17 cellular contexts compared by ENCODE assay signal in genomic region chr4:185700048-185700447, GRCh38.
DNase-seq lines count a peak whose midpoint lies in the region; ATAC-seq, FAIRE-seq and TF ChIP-seq lines count a peak whose summit lies in the region.
"Had no signal": no experiment of that assay in that cellular context is flagged by ENCODE, and none has a peak within 500 bp of the region (broad histone marks: within the 10 kb centered on the region; RNA-seq: fewer than 3 reads in every experiment).

No MANE protein-coding gene starts in this region.

- intact Hi-C loops in HepG2 (cut with micrococcal nuclease; ENCODE audit: unreplicated experiment), result no loop called here

- TF ChIP-seq RAD21 in liver (IDR thresholded peaks at IDR 0.05) (no peak), HepG2 (CRISPR knock-in tag; IDR thresholded peaks at IDR 0.05) (no peak)

- H3K79me2 ChIP-seq in HepG2 (ENCODE audit: insufficient read depth, low read length), result peaks cover 4% of the 10 kb centered on the region

- H3K36me3 Mint-ChIP-seq in chondrocyte (ENCODE audit: low read depth), result peaks cover 4% of the 10 kb centered on the region
- no peaks in the 10 kb centered on the region for H3K36me3 Mint-ChIP-seq in activated T-cell treated with anti-CD3 and anti-CD28 coated beads, Interleukin-2, amount 50 U/mL, for 4 hours (ENCODE audit: insufficient read depth)

- H3K4me3 ChIP-seq in liver (ENCODE audit: low read depth in 1 of 3, low read length in 3 of 3) (no peak overlapping the region), HepG2 (replicated peaks in 1 of 3; ENCODE audit: insufficient read depth in 1 of 3, low read depth in 2 of 3, low read length in 3 of 3) (no peak overlapping the region)

- peaks cover 0 to 21% (median 4%) of the 10 kb centered on the region in 4 donors for H3K4me1 ChIP-seq in liver (ENCODE audit: control insufficient read depth in 4 of 4, insufficient read depth in 4 of 4, low read length in 3 of 4)
- peaks cover 6% of the 10 kb centered on the region; the same call in 1 of the 2 replicates for H3K4me1 ChIP-seq in HepG2 (ENCODE audit: insufficient read depth, low read length)

- H3K9ac ChIP-seq in liver (ENCODE audit: low read depth in 1 of 2, low read length in 2 of 2), result no peak overlapping the region
- H3K9ac ChIP-seq in HepG2 (ENCODE audit: insufficient read depth, low read depth, low read length), result no peak overlapping the region

- peaks cover 4% of the 10 kb centered on the region for H3K9me3 Mint-ChIP-seq in chondrocyte (ENCODE audit: low read depth)
- H3K9me3 Mint-ChIP-seq in activated T-cell treated with anti-CD3 and anti-CD28 coated beads, Interleukin-2, amount 50 U/mL, for 4 hours, result no peaks in the 10 kb centered on the region

- no TSS peak for BruUV-seq in HepG2 (replicated peaks; lab: Mats Ljungman, UMichigan)

- peaks cover 28% of the 10 kb centered on the region for H3K4me1 Mint-ChIP-seq in chondrocyte (ENCODE audit: low read depth)
- H3K4me1 Mint-ChIP-seq in activated T-cell treated with anti-CD3 and anti-CD28 coated beads, Interleukin-2, amount 50 U/mL, for 4 hours (ENCODE audit: low read depth), result no peaks in the 10 kb centered on the region

- in situ Hi-C loops in HepG2 (cut with HindIII; ENCODE audit: extremely low pct_ligation_motif_present, low pct_unique_long_range_greater_than_20kb), result no loop called here

- TF ChIP-seq POLR2A in HepG2 (IDR thresholded peaks at IDR 0.05; ENCODE audit: insufficient read depth in 1 of 2, low read depth in 2 of 2, low read length in 2 of 2), result no peak

- H2AFZ ChIP-seq in HepG2 (ENCODE audit: low read length), result no peak overlapping the region

- peak overlapping the region; percentile 55 for H3K27ac Mint-ChIP-seq in chondrocyte (ENCODE audit: unreplicated experiment)

- H3K27ac ChIP-seq in liver (ENCODE audit: low read depth in 1 of 2, low read length in 2 of 2) (peak overlapping the region; percentile 13 to 54), HepG2 (ENCODE audit: extremely low read length, insufficient read depth, low read length) (no peak overlapping the region)

- no peaks in the 10 kb centered on the region for H3K27me3 Mint-ChIP-seq in chondrocyte (ENCODE audit: low read depth)
- peaks cover 10% of the 10 kb centered on the region for H3K27me3 Mint-ChIP-seq in activated T-cell treated with anti-CD3 and anti-CD28 coated beads, Interleukin-2, amount 50 U/mL, for 4 hours (ENCODE audit: low read depth)

- H3K27me3 ChIP-seq in liver (ENCODE audit: control insufficient read depth in 4 of 4, insufficient read depth in 4 of 4, low read length in 3 of 4) (no peaks in the 10 kb centered on the region), HepG2 (ENCODE audit: control insufficient read depth in 1 of 2, insufficient read depth in 2 of 2, low read length in 2 of 2) (no peaks in the 10 kb centered on the region)

- H3K36me3 ChIP-seq in liver (ENCODE audit: control insufficient read depth in 4 of 4, insufficient read depth in 3 of 4, low read depth in 1 of 4, low read length in 3 of 4) (peaks cover 0 to 4% (median 2%) of the 10 kb centered on the region in 4 donors), HepG2 (replicated peaks in 1 of 2; ENCODE audit: control insufficient read depth in 1 of 2, insufficient read depth in 2 of 2, low read length in 2 of 2) (peaks cover 0 to 2% of the 10 kb centered on the region in 2 experiments; a peak in 2 of 5 replicates)

- no peak overlapping the region for H3K4me2 ChIP-seq in HepG2 (ENCODE audit: low read depth, low read length)

- TF ChIP-seq EP300 in HepG2 (IDR thresholded peaks at IDR 0.05; ENCODE audit: low read depth in 2 of 2, low read length in 2 of 2), result no peak
- no peak for TF ChIP-seq EP300 in HepG2 (CRISPR knock-in tag; IDR thresholded peaks at IDR 0.05; ENCODE audit: borderline replicate concordance)

- no peak for ATAC-seq in HepG2
- peak; percentile 35 for ATAC-seq in left lobe of liver
- ATAC-seq in activated T-cell treated with anti-CD3 and anti-CD28 coated beads, Interleukin-2, amount 50 U/mL, for 4 hours, result no peak
- ATAC-seq in HG02938 (IDR thresholded peaks at IDR 0.05; ENCODE audit: unreplicated experiment), result no peak
- ATAC-seq: Panc1 had no signal

- H3K4me3 Mint-ChIP-seq in chondrocyte (ENCODE audit: unreplicated experiment), result no peak overlapping the region
- no peak overlapping the region for H3K4me3 Mint-ChIP-seq in activated T-cell treated with anti-CD3 and anti-CD28 coated beads, Interleukin-2, amount 50 U/mL, for 4 hours

- no peak for FAIRE-seq in HepG2 (lab: Jason Lieb, UNC)
- FAIRE-seq: endothelial cell of umbilical vein, keratinocyte had no signal

- no peak for DNase-seq in HepG2 (ENCODE audit: low spot score)
- DNase-seq in chondrocyte (ENCODE audit: low spot score), result no peak
- DNase-seq in left lobe of liver (ENCODE audit: low spot score), result no peak
- DNase-seq in activated T-cell treated with anti-CD3 and anti-CD28 coated beads, Interleukin-2, amount 50 U/mL, for 4 hours, result no peak
- no peak for DNase-seq in GF-D8 (lab: John Stamatoyannopoulos, UW)
- DNase-seq in cerebellum (ENCODE audit: low spot score), result no peak
- DNase-seq: ACHN; activated CD8-positive, alpha-beta memory T cell treated with anti-CD3 and anti-CD28 coated beads, Interleukin-2, amount 50 U/mL, for 48 hours; activated naive CD4-positive, alpha-beta T cell treated with anti-CD3 and anti-CD28 coated beads, Interleukin-2, amount 50 U/mL, for 16 hours; NCI-H1436; NCI-H526; substantia nigra had no signal

- H3K9me3 ChIP-seq in liver (ENCODE audit: control insufficient read depth in 4 of 4, low read length in 3 of 4) (peaks cover 0 to 4% (median 0%) of the 10 kb centered on the region in 4 donors), HepG2 (ENCODE audit: low read length) (peaks cover 5% of the 10 kb centered on the region)

- POLR2A ChIA-PET in HepG2 (lab: Yijun Ruan, JAX), result no interaction called here

- CTCF ChIA-PET in HepG2 (lab: Yijun Ruan, JAX; ENCODE audit: low intra/inter-chr PET ratio, low total read pairs), result no interaction called here

- H4K20me1 ChIP-seq in HepG2 (ENCODE audit: insufficient read depth, low read length), result no peaks in the 10 kb centered on the region

- no peak for TF ChIP-seq CTCF in liver (IDR thresholded peaks at IDR 0.05; ENCODE audit: low read depth, low read length, missing input control)
- no peak for TF ChIP-seq CTCF in HepG2 (CRISPR knock-in tag; IDR thresholded peaks at IDR 0.05)
- no peak for TF ChIP-seq CTCF in chondrocyte (IDR thresholded peaks at IDR 0.05)

- WGBS in liver, result 53% methylated on average over 3 of the region's 3 CpGs
- 92% methylated on average over 3 of the region's 3 CpGs for WGBS in HepG2 (ENCODE audit: low lambda C conversion rate)

TF ChIP-seq in liver, 16 proteins besides CTCF, POLR2A, EP300 and RAD21:
- TF ChIP-seq EGR1 (IDR thresholded peaks at IDR 0.05; ENCODE audit: low read depth in 2 of 2) (no peak), ZBTB33 (IDR thresholded peaks at IDR 0.05) (no peak), ATF3 (IDR thresholded peaks at IDR 0.05) (no peak), FOXA1 (IDR thresholded peaks at IDR 0.05) (no peak)

TF ChIP-seq in HepG2, 621 proteins besides CTCF, POLR2A, EP300 and RAD21 (continues in another document):
- TF ChIP-seq FOXJ3 (CRISPR knock-in tag; IDR thresholded peaks at IDR 0.05; ENCODE audit: borderline replicate concordance) (no peak), SMC3 (IDR thresholded peaks at IDR 0.05; ENCODE audit: low read length) (no peak), TARDBP (CRISPR knock-in tag; IDR thresholded peaks at IDR 0.05) (no peak), PAWR (CRISPR knock-in tag; IDR thresholded peaks at IDR 0.05; ENCODE audit: borderline replicate concordance) (no peak), ZNF850 (CRISPR knock-in tag; conservative IDR thresholded peaks at IDR 0.05) (no peak), ZNF780A (CRISPR knock-in tag; IDR thresholded peaks at IDR 0.05) (no peak), ZNF782 (CRISPR knock-in tag; IDR thresholded peaks at IDR 0.05; ENCODE audit: borderline replicate concordance) (no peak), HMGA1 (CRISPR knock-in tag; conservative IDR thresholded peaks at IDR 0.05) (no peak)
- TF ChIP-seq, protein P1, sequence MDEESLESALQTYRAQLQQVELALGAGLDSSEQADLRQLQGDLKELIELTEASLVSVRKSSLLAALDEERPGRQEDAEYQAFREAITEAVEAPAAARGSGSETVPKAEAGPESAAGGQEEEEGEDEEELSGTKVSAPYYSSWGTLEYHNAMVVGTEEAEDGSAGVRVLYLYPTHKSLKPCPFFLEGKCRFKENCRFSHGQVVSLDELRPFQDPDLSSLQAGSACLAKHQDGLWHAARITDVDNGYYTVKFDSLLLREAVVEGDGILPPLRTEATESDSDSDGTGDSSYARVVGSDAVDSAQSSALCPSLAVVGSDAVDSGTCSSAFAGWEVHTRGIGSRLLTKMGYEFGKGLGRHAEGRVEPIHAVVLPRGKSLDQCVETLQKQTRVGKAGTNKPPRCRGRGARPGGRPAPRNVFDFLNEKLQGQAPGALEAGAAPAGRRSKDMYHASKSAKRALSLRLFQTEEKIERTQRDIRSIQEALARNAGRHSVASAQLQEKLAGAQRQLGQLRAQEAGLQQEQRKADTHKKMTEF (CRISPR knock-in tag; IDR thresholded peaks at IDR 0.05), result no peak
- TF ChIP-seq, protein P2, sequence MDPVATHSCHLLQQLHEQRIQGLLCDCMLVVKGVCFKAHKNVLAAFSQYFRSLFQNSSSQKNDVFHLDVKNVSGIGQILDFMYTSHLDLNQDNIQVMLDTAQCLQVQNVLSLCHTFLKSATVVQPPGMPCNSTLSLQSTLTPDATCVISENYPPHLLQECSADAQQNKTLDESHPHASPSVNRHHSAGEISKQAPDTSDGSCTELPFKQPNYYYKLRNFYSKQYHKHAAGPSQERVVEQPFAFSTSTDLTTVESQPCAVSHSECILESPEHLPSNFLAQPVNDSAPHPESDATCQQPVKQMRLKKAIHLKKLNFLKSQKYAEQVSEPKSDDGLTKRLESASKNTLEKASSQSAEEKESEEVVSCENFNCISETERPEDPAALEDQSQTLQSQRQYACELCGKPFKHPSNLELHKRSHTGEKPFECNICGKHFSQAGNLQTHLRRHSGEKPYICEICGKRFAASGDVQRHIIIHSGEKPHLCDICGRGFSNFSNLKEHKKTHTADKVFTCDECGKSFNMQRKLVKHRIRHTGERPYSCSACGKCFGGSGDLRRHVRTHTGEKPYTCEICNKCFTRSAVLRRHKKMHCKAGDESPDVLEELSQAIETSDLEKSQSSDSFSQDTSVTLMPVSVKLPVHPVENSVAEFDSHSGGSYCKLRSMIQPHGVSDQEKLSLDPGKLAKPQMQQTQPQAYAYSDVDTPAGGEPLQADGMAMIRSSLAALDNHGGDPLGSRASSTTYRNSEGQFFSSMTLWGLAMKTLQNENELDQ (CRISPR knock-in tag; IDR thresholded peaks at IDR 0.05; ENCODE audit: borderline replicate concordance), result no peak
